7 cellular contexts compared by ENCODE assay signal in the genomic region with DNA sequence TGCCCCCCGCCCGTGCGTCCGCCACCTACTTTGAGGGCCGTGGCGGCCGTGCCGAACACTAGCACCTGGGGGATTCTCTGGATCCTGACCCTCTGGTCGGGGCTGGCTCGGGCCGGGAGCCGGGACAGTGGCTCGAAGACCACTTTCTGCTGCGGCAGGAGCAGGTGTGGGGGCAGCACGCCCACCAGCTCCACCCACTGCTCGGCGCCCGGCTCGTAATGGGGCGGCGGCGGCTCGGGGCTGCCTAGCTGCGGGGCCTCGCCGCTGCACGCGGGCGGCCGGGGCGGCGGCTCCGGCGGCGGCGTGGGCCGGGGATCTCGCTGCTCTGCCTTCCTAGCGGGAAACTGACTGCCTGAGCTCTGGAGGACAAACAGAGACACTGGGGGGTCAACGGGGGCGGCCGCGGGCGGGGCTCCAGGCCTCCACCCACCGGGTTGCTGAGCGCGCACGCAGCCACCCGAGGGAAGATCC. TPM values are rescaled to one million over a fixed set of nuclear protein-coding genes. Genes with fewer than 3 reads are reported as not detected.
DNase-seq lines count a peak whose midpoint lies in the region; FAIRE-seq and TF ChIP-seq lines count a peak whose summit lies in the region.
"Had no signal": no experiment of that assay in that cellular context is flagged by ENCODE, and none has a peak within 500 bp of the region (broad histone marks: within the 10 kb centered on the region; RNA-seq: fewer than 3 reads in every experiment).

No MANE protein-coding gene starts in this region.

- peaks cover 12% of the 10 kb centered on the region for H3K36me3 ChIP-seq in HUES6 (ENCODE audit: control insufficient read depth, insufficient read depth, low read length)
- no peaks in the 10 kb centered on the region for H3K36me3 ChIP-seq in endocrine pancreas (ENCODE audit: control insufficient read depth, insufficient read depth, low read length)

- H3K4me1 ChIP-seq in HUES6 (ENCODE audit: control insufficient read depth, insufficient read depth, low read length) (peaks cover 23% of the 10 kb centered on the region), endocrine pancreas (ENCODE audit: control insufficient read depth, insufficient read depth, low read length) (no peaks in the 10 kb centered on the region)

- H3K4me3 ChIP-seq in HUES6 (ENCODE audit: low read depth, low read length) (peak overlapping the region; percentile 49), endocrine pancreas (ENCODE audit: control insufficient read depth, insufficient read depth, low read length) (no peak overlapping the region)

- FAIRE-seq in urothelium cell line (lab: Jason Lieb, UNC): no peak

- TF ChIP-seq CTCF in progenitor cell of endocrine pancreas (IDR thresholded peaks at IDR 0.05; ENCODE audit: unreplicated experiment): no peak

- DNase-seq in progenitor cell of endocrine pancreas (ENCODE audit: low spot score, unreplicated experiment): no peak
- DNase-seq in NK-92 (lab: John Stamatoyannopoulos, UW; ENCODE audit: unreplicated experiment): no peak
- no peak for DNase-seq in NCI-H2227 treated with DMSO at 0.1 percent for 48 hours (lab: John Stamatoyannopoulos, UW)
- no peak for DNase-seq in urothelium cell line (ENCODE audit: low spot score)

- peaks cover 2% of the 10 kb centered on the region for H3K4me1 Mint-ChIP-seq in progenitor cell of endocrine pancreas (ENCODE audit: low read depth)

- H3K36me3 Mint-ChIP-seq in progenitor cell of endocrine pancreas (ENCODE audit: insufficient read depth): peaks cover 9% of the 10 kb centered on the region

- H3K9me3 ChIP-seq in HUES6 (ENCODE audit: control insufficient read depth, insufficient read depth, low read depth, low read length) (no peaks in the 10 kb centered on the region), endocrine pancreas (ENCODE audit: control insufficient read depth, low read length) (no peaks in the 10 kb centered on the region)

- H3K9ac ChIP-seq in HUES6 (ENCODE audit: low read length): peak overlapping the region; percentile 62
- peak overlapping the region; percentile 35 for H3K9ac ChIP-seq in endocrine pancreas (ENCODE audit: control insufficient read depth, insufficient read depth, low read length)

- H3K4me3 Mint-ChIP-seq in progenitor cell of endocrine pancreas (ENCODE audit: low read depth): peak overlapping the region; percentile 42

- no peak overlapping the region for H3K27ac ChIP-seq in HUES6 (ENCODE audit: low read depth, low read length)

- no peaks in the 10 kb centered on the region for H3K27me3 ChIP-seq in HUES6 (ENCODE audit: control insufficient read depth, insufficient read depth, low read length)
- H3K27me3 ChIP-seq in endocrine pancreas (ENCODE audit: control insufficient read depth, insufficient read depth, low read length): no peaks in the 10 kb centered on the region

- no peaks in the 10 kb centered on the region for H3K9me3 Mint-ChIP-seq in progenitor cell of endocrine pancreas (ENCODE audit: low read depth)

- no peak overlapping the region for H3K27ac Mint-ChIP-seq in progenitor cell of endocrine pancreas

- H3K27me3 Mint-ChIP-seq in progenitor cell of endocrine pancreas: no peaks in the 10 kb centered on the region

RNA-seq across cellular contexts. Expression of gene DCAF15, which starts 26.4 kb away (rescaled TPM):
- 57.3 and 65.5 TPM in 2 replicates for total RNA-seq in progenitor cell of endocrine pancreas

RNA-seq across cellular contexts. Expression of gene RFX1, which starts 27.4 kb away (rescaled TPM):
- total RNA-seq in progenitor cell of endocrine pancreas: 26.5 and 30.6 TPM in 2 replicates

RNA-seq across cellular contexts. Expression of gene PODNL1, which starts 40.5 kb away (rescaled TPM):
- not detected in 2 replicates for total RNA-seq in progenitor cell of endocrine pancreas
- total RNA-seq: T-helper 2 cell treated with Interferon-gamma antibody and Interleukin-4, amounts not matched to agents 100 ng/mL and 5 ng/mL, for 36 hours had no signal

RNA-seq across cellular contexts. Expression of gene RLN3, which starts 49.2 kb away (rescaled TPM):
- total RNA-seq in progenitor cell of endocrine pancreas: not detected in 2 replicates
- total RNA-seq: T-helper 2 cell treated with Interferon-gamma antibody and Interleukin-4, amounts not matched to agents 100 ng/mL and 5 ng/mL, for 36 hours had no signal

RNA-seq across cellular contexts. Expression of gene IL27RA, which starts 52.8 kb away (rescaled TPM):
- 3.4 and 3.7 TPM in 2 replicates for total RNA-seq in progenitor cell of endocrine pancreas
